19 cellular contexts compared by ENCODE assay signal in genomic region chr9:117134826-117135411, GRCh38.
DNase-seq lines count a peak whose midpoint lies in the region; ATAC-seq, FAIRE-seq and TF ChIP-seq lines count a peak whose summit lies in the region.
"Had no signal": no experiment of that assay in that cellular context is flagged by ENCODE, and none has a peak within 500 bp of the region (broad histone marks: within the 10 kb centered on the region; RNA-seq: fewer than 3 reads in every experiment).

No MANE protein-coding gene starts in this region.

- H3K79me2 ChIP-seq in mammary epithelial cell (ENCODE audit: insufficient read depth, low read length): no peaks in the 10 kb centered on the region

- BruUV-seq in mammary epithelial cell (replicated peaks; lab: Mats Ljungman, UMichigan): no TSS peak
- no TSS peak for BruUV-seq in MCF 10A (replicated peaks; lab: Mats Ljungman, UMichigan)

- H3K4me1 ChIP-seq in mammary epithelial cell (ENCODE audit: insufficient read depth, low read length) (no peaks in the 10 kb centered on the region), foreskin keratinocyte (no peaks in the 10 kb centered on the region), psoas muscle (no peaks in the 10 kb centered on the region)
- H3K4me1 ChIP-seq: A549 had no signal

- no peak overlapping the region for H3K4me2 ChIP-seq in mammary epithelial cell (ENCODE audit: insufficient read depth, low read depth, low read length)
- H3K4me2 ChIP-seq: A549 had no signal

- H3K27ac ChIP-seq in mammary epithelial cell (ENCODE audit: insufficient read depth, low read depth, low read length) (no peak overlapping the region), foreskin keratinocyte (no peak overlapping the region), psoas muscle (no peak overlapping the region)
- H3K27ac ChIP-seq: 22Rv1, A549 had no signal

- no peaks in the 10 kb centered on the region for H3K9me3 ChIP-seq in mammary epithelial cell (replicated peaks; ENCODE audit: insufficient read depth, low read length)
- H3K9me3 ChIP-seq in psoas muscle: no peaks in the 10 kb centered on the region
- H3K9me3 ChIP-seq: A549 had no signal

- no peaks in the 10 kb centered on the region for H3K27me3 Mint-ChIP-seq in MCF 10A (ENCODE audit: insufficient read depth, unreplicated experiment)

- TF ChIP-seq CTCF in mammary epithelial cell (conservative IDR thresholded peaks at IDR 0.05 in 1 of 2, IDR thresholded peaks at IDR 0.05 in 1 of 2; ENCODE audit: extremely low read depth in 1 of 2, insufficient read depth in 1 of 2, low read depth in 1 of 2, low read length in 2 of 2) (no peak), MCF 10A (IDR thresholded peaks at IDR 0.05; ENCODE audit: unreplicated experiment) (no peak), foreskin keratinocyte (conservative IDR thresholded peaks at IDR 0.05) (no peak), psoas muscle (IDR thresholded peaks at IDR 0.05) (no peak)

- no peaks in the 10 kb centered on the region for H3K4me1 Mint-ChIP-seq in MCF 10A (ENCODE audit: insufficient read depth, unreplicated experiment)

- POLR2A ChIA-PET in MCF 10A (lab: Yijun Ruan, JAX): no interaction called here

- H4K20me1 ChIP-seq in mammary epithelial cell (ENCODE audit: insufficient read depth, low read length): no peaks in the 10 kb centered on the region

- ATAC-seq in foreskin keratinocyte (peak; percentile 37), psoas muscle (peak in 3 of 4 donors; percentile 54 to 78 (median 76))
- ATAC-seq: A549; CD8-positive, alpha-beta T cell; GM12878 had no signal

- H3K27ac Mint-ChIP-seq in MCF 10A (ENCODE audit: low read depth, unreplicated experiment): no peak overlapping the region
- H3K27ac Mint-ChIP-seq: CD8-positive, alpha-beta T cell had no signal

- H3K4me3 ChIP-seq in mammary epithelial cell (replicated peaks in 1 of 3; ENCODE audit: insufficient read depth in 1 of 3, low read depth in 2 of 3, low read length in 3 of 3) (no peak overlapping the region), psoas muscle (no peak overlapping the region)
- H3K4me3 ChIP-seq: A549, GM12878 had no signal

- H3K36me3 ChIP-seq in mammary epithelial cell (ENCODE audit: insufficient read depth, low read length): no peaks in the 10 kb centered on the region
- H3K36me3 ChIP-seq in psoas muscle (ENCODE audit: insufficient read depth in 1 of 2, low read depth in 1 of 2): no peaks in the 10 kb centered on the region

- CTCF ChIA-PET in mammary epithelial cell (lab: Charles Lee; ENCODE audit: low non-redundant PET): interaction anchor here (0.6 kb wide), 1 partner anchor 20 kb away, joined by 3 read pairs; no protein-coding TSS in a partner anchor
- CTCF ChIA-PET in MCF 10A (lab: Yijun Ruan, JAX): interaction anchor here (0.6 to 0.9 kb wide), 3 partner anchors 8 to 354 kb away, joined by 3 read pairs; no protein-coding TSS in a partner anchor

- H3K4me3 Mint-ChIP-seq in MCF 10A (ENCODE audit: unreplicated experiment): no peak overlapping the region
- H3K4me3 Mint-ChIP-seq: CD8-positive, alpha-beta T cell; H9 had no signal

- dilution Hi-C loops in mammary epithelial cell (cut with HindIII; ENCODE audit: low sequenced_read_pairs): no loop called here

- H3K9ac ChIP-seq in mammary epithelial cell (ENCODE audit: insufficient read depth, low read length): no peak overlapping the region

- intact Hi-C loops in mammary epithelial cell (cut with micrococcal nuclease) (no loop called here), MCF 10A (cut with micrococcal nuclease) (no loop called here), psoas muscle (cut with DNase I) (no loop called here)

- in situ Hi-C loops in mammary epithelial cell (cut with MboI; ENCODE audit: low sequenced_read_pairs in 2 of 2): no loop called here

- WGBS in mammary epithelial cell (ENCODE audit: low coverage, missing lambda C conversion rate): 65% methylated on average over 2 of the region's 2 CpGs
- WGBS in psoas muscle, 3 donors: 51 to 75% (median 71%) methylated on average over 2 of the region's 2 CpGs

- H3K36me3 Mint-ChIP-seq in MCF 10A (ENCODE audit: insufficient read depth, unreplicated experiment): no peaks in the 10 kb centered on the region
- H3K36me3 Mint-ChIP-seq: CD8-positive, alpha-beta T cell had no signal

- DNase-seq in mammary epithelial cell (peak; percentile 4), MCF 10A (ENCODE audit: unreplicated experiment) (no peak), RCC 7860 (ENCODE audit: low spot score) (peak; percentile 51), foreskin keratinocyte (no peak), psoas muscle (no peak), NCI-H510A (lab: John Stamatoyannopoulos, UW) (no peak), DMS79 (lab: John Stamatoyannopoulos, UW) (no peak)
- no peak for DNase-seq in stimulated activated CD4-positive, alpha-beta T cell treated with anti-CD3 and anti-CD28 coated beads, Interleukin-1b, Interleukin-23, amount 100 ng/mL, for 48 hours
- DNase-seq: AML-193; Calu3; CD8-positive, alpha-beta T cell; DND-41; EL; H9 had no signal

- H2AFZ ChIP-seq in mammary epithelial cell (ENCODE audit: low read depth, low read length): no peak overlapping the region

- FAIRE-seq in RCC 7860 (lab: Jason Lieb, UNC): no peak
- FAIRE-seq: A549, GM12878, GM19239, H1 had no signal

- H3K27me3 ChIP-seq in mammary epithelial cell (ENCODE audit: insufficient read depth, low read length): no peaks in the 10 kb centered on the region
- H3K27me3 ChIP-seq in foreskin keratinocyte: peaks cover 15% of the 10 kb centered on the region
- H3K27me3 ChIP-seq in psoas muscle (ENCODE audit: insufficient read depth in 3 of 3, low read length in 2 of 3): no peaks in the 10 kb centered on the region

- H3K9me3 Mint-ChIP-seq in MCF 10A (ENCODE audit: unreplicated experiment): peaks cover 2% of the 10 kb centered on the region
- H3K9me3 Mint-ChIP-seq: CD8-positive, alpha-beta T cell had no signal

Comparison
In these comparisons a context has a peak if more than half of its experiments do, and no peak if none do; other contexts are left out.
1. DNase-seq: peak in mammary epithelial cell (single experiment) and RCC 7860 (single experiment); none in MCF 10A (single experiment), foreskin keratinocyte (0 of 2), psoas muscle (0 of 2), NCI-H510A (single experiment), stimulated activated CD4-positive, alpha-beta T cell treated with anti-CD3 and anti-CD28 coated beads, Interleukin-1b, Interleukin-23, amount 100 ng/mL, for 48 hours (single experiment) and DMS79 (single experiment).